In the genomic region with DNA sequence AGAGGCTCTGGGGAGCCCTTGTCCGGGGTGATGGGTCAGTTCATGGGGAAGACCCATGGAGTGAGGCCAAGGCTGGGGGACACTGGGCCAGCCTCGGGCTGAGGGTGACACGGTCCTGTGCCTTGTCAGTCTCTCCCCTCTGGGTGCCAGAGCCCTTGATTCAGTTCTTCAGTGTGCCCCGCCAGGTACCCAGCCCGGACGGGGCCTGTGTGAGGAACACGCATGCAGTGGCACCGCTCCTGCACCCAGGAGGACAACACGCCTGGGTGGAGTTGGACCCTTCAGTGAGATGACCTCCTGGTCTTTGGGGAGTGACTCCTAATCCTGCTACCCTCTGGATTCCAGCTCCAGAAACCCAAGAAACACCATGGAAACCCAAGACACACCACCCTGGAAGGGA, we compare ENCODE assay signal across 1 cellular context.
TF ChIP-seq lines count a peak whose summit lies in the region.

No MANE protein-coding gene starts in this region.

TF ChIP-seq in GM23338, 12 proteins besides CTCF, POLR2A, EP300 and RAD21 (continued from another document):
- TF ChIP-seq, protein P1, sequence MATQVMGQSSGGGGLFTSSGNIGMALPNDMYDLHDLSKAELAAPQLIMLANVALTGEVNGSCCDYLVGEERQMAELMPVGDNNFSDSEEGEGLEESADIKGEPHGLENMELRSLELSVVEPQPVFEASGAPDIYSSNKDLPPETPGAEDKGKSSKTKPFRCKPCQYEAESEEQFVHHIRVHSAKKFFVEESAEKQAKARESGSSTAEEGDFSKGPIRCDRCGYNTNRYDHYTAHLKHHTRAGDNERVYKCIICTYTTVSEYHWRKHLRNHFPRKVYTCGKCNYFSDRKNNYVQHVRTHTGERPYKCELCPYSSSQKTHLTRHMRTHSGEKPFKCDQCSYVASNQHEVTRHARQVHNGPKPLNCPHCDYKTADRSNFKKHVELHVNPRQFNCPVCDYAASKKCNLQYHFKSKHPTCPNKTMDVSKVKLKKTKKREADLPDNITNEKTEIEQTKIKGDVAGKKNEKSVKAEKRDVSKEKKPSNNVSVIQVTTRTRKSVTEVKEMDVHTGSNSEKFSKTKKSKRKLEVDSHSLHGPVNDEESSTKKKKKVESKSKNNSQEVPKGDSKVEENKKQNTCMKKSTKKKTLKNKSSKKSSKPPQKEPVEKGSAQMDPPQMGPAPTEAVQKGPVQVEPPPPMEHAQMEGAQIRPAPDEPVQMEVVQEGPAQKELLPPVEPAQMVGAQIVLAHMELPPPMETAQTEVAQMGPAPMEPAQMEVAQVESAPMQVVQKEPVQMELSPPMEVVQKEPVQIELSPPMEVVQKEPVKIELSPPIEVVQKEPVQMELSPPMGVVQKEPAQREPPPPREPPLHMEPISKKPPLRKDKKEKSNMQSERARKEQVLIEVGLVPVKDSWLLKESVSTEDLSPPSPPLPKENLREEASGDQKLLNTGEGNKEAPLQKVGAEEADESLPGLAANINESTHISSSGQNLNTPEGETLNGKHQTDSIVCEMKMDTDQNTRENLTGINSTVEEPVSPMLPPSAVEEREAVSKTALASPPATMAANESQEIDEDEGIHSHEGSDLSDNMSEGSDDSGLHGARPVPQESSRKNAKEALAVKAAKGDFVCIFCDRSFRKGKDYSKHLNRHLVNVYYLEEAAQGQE (IDR thresholded peaks at IDR 0.05; ENCODE audit: unreplicated experiment), result no peak
